8 cellular contexts compared by ENCODE assay signal in genomic region chr9:35490910-35491465, GRCh38. TPM values are rescaled to one million over a fixed set of nuclear protein-coding genes. Genes with fewer than 3 reads are reported as not detected.
A peak's percentile ranks its signal among the peaks of the same experiment; 100 is the strongest.
DNase-seq lines count a peak whose midpoint lies in the region; TF ChIP-seq lines count a peak whose summit lies in the region.

No MANE protein-coding gene starts in this region.

- no peak overlapping the region for H2BK120ac ChIP-seq in mesendoderm (ENCODE audit: low read depth, low read length)

- no peak overlapping the region for H3K23ac ChIP-seq in mesendoderm (ENCODE audit: low read length)

- H3K9ac ChIP-seq in mesendoderm (ENCODE audit: low read length), result peak overlapping the region; percentile 93

- no peaks in the 10 kb centered on the region for H3K27me3 ChIP-seq in mesendoderm (ENCODE audit: insufficient read depth, low read length, poor library complexity)
- H3K27me3 ChIP-seq in uterus, result no peaks in the 10 kb centered on the region

- peak overlapping the region; percentile 87 for H3K4me3 Mint-ChIP-seq in activated naive CD4-positive, alpha-beta T cell treated with anti-CD3 and anti-CD28 coated beads, Interleukin-2, amount 50 U/mL, for 24 hours

- no peaks in the 10 kb centered on the region for H3K36me3 Mint-ChIP-seq in activated naive CD4-positive, alpha-beta T cell treated with anti-CD3 and anti-CD28 coated beads, Interleukin-2, amount 50 U/mL, for 24 hours

- H3K4me2 ChIP-seq in mesendoderm (ENCODE audit: low read length), result peak overlapping the region; percentile 89

- WGBS in mesendoderm (ENCODE audit: extremely low coverage, insufficient coverage, low lambda C conversion rate), result no CpG with 5 or more reads among the region's 12 CpGs

- no peaks in the 10 kb centered on the region for H3K36me3 ChIP-seq in mesendoderm (ENCODE audit: control insufficient read depth, insufficient read depth, low read length)
- H3K36me3 ChIP-seq in uterus, result no peaks in the 10 kb centered on the region

- peak overlapping the region; percentile 98 for H3K56ac ChIP-seq in mesendoderm (ENCODE audit: low read length)

- H3K79me1 ChIP-seq in mesendoderm (ENCODE audit: low read length), result peaks cover 1% of the 10 kb centered on the region

- peaks cover 37% of the 10 kb centered on the region for H3K4me1 Mint-ChIP-seq in activated naive CD4-positive, alpha-beta T cell treated with anti-CD3 and anti-CD28 coated beads, Interleukin-2, amount 50 U/mL, for 24 hours

- no peak overlapping the region for H3K27ac Mint-ChIP-seq in activated naive CD4-positive, alpha-beta T cell treated with anti-CD3 and anti-CD28 coated beads, Interleukin-2, amount 50 U/mL, for 24 hours

- H3K4me1 ChIP-seq in mesendoderm (ENCODE audit: control insufficient read depth, low read depth, low read length) (peaks cover 3% of the 10 kb centered on the region), uterus (no peaks in the 10 kb centered on the region)

- no peak overlapping the region for H2BK15ac ChIP-seq in mesendoderm (replicated peaks; ENCODE audit: low read depth)

- no peak overlapping the region for H2AK5ac ChIP-seq in mesendoderm (ENCODE audit: low read length)

- no peaks in the 10 kb centered on the region for H3K9me3 ChIP-seq in uterus

- no peaks in the 10 kb centered on the region for H3K79me2 ChIP-seq in mesendoderm (ENCODE audit: control insufficient read depth, insufficient read depth, low read length)

- peak overlapping the region; percentile 81 for H3K4me3 ChIP-seq in mesendoderm (ENCODE audit: low read length)
- peak overlapping the region; percentile 66 to 75 for H3K4me3 ChIP-seq in uterus

- no peaks in the 10 kb centered on the region for H3K9me3 Mint-ChIP-seq in activated naive CD4-positive, alpha-beta T cell treated with anti-CD3 and anti-CD28 coated beads, Interleukin-2, amount 50 U/mL, for 24 hours

- no peak for TF ChIP-seq POLR2A in uterus (IDR thresholded peaks at IDR 0.05)

- H2BK5ac ChIP-seq in mesendoderm (ENCODE audit: low read length), result no peak overlapping the region

- H4K8ac ChIP-seq in mesendoderm (ENCODE audit: low read depth, low read length), result no peak overlapping the region

- intact Hi-C loops in uterus (cut with DNase I; ENCODE audit: low total_unique reads), result no loop called here

- H4K5ac ChIP-seq in mesendoderm (ENCODE audit: low read length), result no peak overlapping the region

- peak overlapping the region; percentile 16 for H3K18ac ChIP-seq in mesendoderm (ENCODE audit: low read length)

- DNase-seq in activated naive CD4-positive, alpha-beta T cell treated with Interleukin-2 at 50 U/mL for 16 hours, result no peak
- DNase-seq in cerebellum (ENCODE audit: low spot score), result peak; percentile 8
- no peak for DNase-seq in mesendoderm
- DNase-seq in uterus, result no peak
- no peak for DNase-seq in stimulated activated CD4-positive, alpha-beta T cell treated with anti-CD3 and anti-CD28 coated beads, Interleukin-2, amount 100 ng/mL, for 24 hours
- DNase-seq in stimulated activated CD4-positive, alpha-beta T cell treated with anti-CD3 and anti-CD28 coated beads, Interleukin-4, amount 100 ng/mL, for 24 hours, result no peak
- no peak for DNase-seq in Ammon's horn (ENCODE audit: low spot score)

- H3K4ac ChIP-seq in mesendoderm (ENCODE audit: low read depth, low read length), result peak overlapping the region; percentile 87

- H3K27me3 Mint-ChIP-seq in activated naive CD4-positive, alpha-beta T cell treated with anti-CD3 and anti-CD28 coated beads, Interleukin-2, amount 50 U/mL, for 24 hours, result peaks cover 2% of the 10 kb centered on the region

- TF ChIP-seq CTCF in uterus (IDR thresholded peaks at IDR 0.05), result no peak

- H3K27ac ChIP-seq in mesendoderm (ENCODE audit: low read depth, low read length) (no peak overlapping the region), uterus (peak overlapping the region; percentile 95 to 96)

RNA-seq across cellular contexts. Expression of gene RUSC2, which starts 1.1 kb away (rescaled TPM):
- total RNA-seq in cerebellum (39.3 TPM), uterus (10 to 100 TPM in 3 of 4 donors, 1 to 10 TPM in 1; 10.0 to 60.2 (median 16.8) TPM)
- polyA plus RNA-seq in mesendoderm (2013, experiment 1 of 2), result 4.1 TPM
- 3.9 TPM for polyA plus RNA-seq in mesendoderm (2013, experiment 2 of 2)
